In genomic region chr17:74212262-74212912, GRCh38 we compare ENCODE assay signal across 8 cellular contexts. TPM values are rescaled to one million over a fixed set of nuclear protein-coding genes. Genes with fewer than 3 reads are reported as not detected.
DNase-seq lines count a peak whose midpoint lies in the region; ATAC-seq, FAIRE-seq and TF ChIP-seq lines count a peak whose summit lies in the region.

No MANE protein-coding gene starts in this region.

- H3K4me1 Mint-ChIP-seq in activated CD8-positive, alpha-beta T cell treated with anti-CD3 and anti-CD28 coated beads, Interleukin-2, amount 10 ng/mL, durations not matched to agents 7 days and 5 days (ENCODE audit: low read depth) = peaks cover 67% of the 10 kb centered on the region

- H3K9me3 ChIP-seq in pancreas = no peaks in the 10 kb centered on the region

- FAIRE-seq in pancreas (lab: Jason Lieb, UNC) = no peak

- intact Hi-C loops in pancreas (cut with DNase I) = loop anchor here in 1 of 3 donors (10.0 kb wide), 1 partner anchor 82 kb away; no protein-coding TSS in a partner anchor

- H3K9me3 Mint-ChIP-seq in activated CD8-positive, alpha-beta T cell treated with anti-CD3 and anti-CD28 coated beads, Interleukin-2, amount 10 ng/mL, durations not matched to agents 7 days and 5 days (ENCODE audit: insufficient read depth) = no peaks in the 10 kb centered on the region

- H3K4me3 Mint-ChIP-seq in activated CD8-positive, alpha-beta T cell treated with anti-CD3 and anti-CD28 coated beads, Interleukin-2, amount 10 ng/mL, durations not matched to agents 7 days and 5 days = peak overlapping the region; percentile 77

- H3K27ac ChIP-seq in pancreas = peak overlapping the region in 2 of 4 donors; percentile 56 to 62

- H3K36me3 Mint-ChIP-seq in activated CD8-positive, alpha-beta T cell treated with anti-CD3 and anti-CD28 coated beads, Interleukin-2, amount 10 ng/mL, durations not matched to agents 7 days and 5 days (ENCODE audit: low read depth) = peaks cover 31% of the 10 kb centered on the region

- TF ChIP-seq CTCF in fibroblast of villous mesenchyme (IDR thresholded peaks at IDR 0.05; ENCODE audit: insufficient read depth, low read depth, low read length) (no peak), pancreas (IDR thresholded peaks at IDR 0.05) (no peak)

- DNase-seq in EH (ENCODE audit: low read depth) (peak; percentile 38), fibroblast of villous mesenchyme (ENCODE audit: low read depth) (peak; percentile 19), pancreas (peak in 3 of 6 donors; percentile 41 to 79 (median 52)), activated gamma-delta T cell (lab: John Stamatoyannopoulos, UW) (no peak)
- no peak for DNase-seq in activated CD8-positive, alpha-beta T cell treated with anti-CD3 and anti-CD28 coated beads, Interleukin-2, amount 10 ng/mL, durations not matched to agents 7 days and 5 days
- DNase-seq in central memory CD4-positive, alpha-beta T cell = no peak

- 6 to 7% methylated on average over 42 to 44 of the region's 44 CpGs for WGBS in pancreas, 2 donors

- peaks cover 4 to 24% (median 5%) of the 10 kb centered on the region in 3 donors for H3K36me3 ChIP-seq in pancreas

- CTCF ChIA-PET in activated CD8-positive, alpha-beta T cell treated with anti-CD3 and anti-CD28 coated beads, Interleukin-2, amount 10 ng/mL, durations not matched to agents 7 days and 5 days (lab: Charles Lee) = interaction anchor here (0.7 to 3.2 kb wide), 9 partner anchors 8 to 148 kb away, joined by 3 to 16 read pairs (median 4); partner anchors contain the start of gene RPL38

- H3K4me3 ChIP-seq in fibroblast of villous mesenchyme (ENCODE audit: low read depth, low read length) = peak overlapping the region; percentile 77
- peak overlapping the region; percentile 3 to 55 (median 28) for H3K4me3 ChIP-seq in pancreas

- peaks cover 0 to 22% (median 13%) of the 10 kb centered on the region in 3 donors for H3K4me1 ChIP-seq in pancreas

- H3K27me3 ChIP-seq in pancreas = no peaks in the 10 kb centered on the region

- peak; percentile 17 for ATAC-seq in HG03066 (IDR thresholded peaks at IDR 0.05; ENCODE audit: low read depth, unreplicated experiment)
- ATAC-seq in activated CD8-positive, alpha-beta T cell treated with anti-CD3 and anti-CD28 coated beads, Interleukin-2, amount 10 ng/mL, durations not matched to agents 7 days and 5 days = peak; percentile 5
- peak in 3 of 4 donors; percentile 1 to 4 (median 3) for ATAC-seq in pancreas
- ATAC-seq in GM21825 (IDR thresholded peaks at IDR 0.05; ENCODE audit: unreplicated experiment) = no peak

- peak overlapping the region; percentile 58 for H3K27ac Mint-ChIP-seq in activated CD8-positive, alpha-beta T cell treated with anti-CD3 and anti-CD28 coated beads, Interleukin-2, amount 10 ng/mL, durations not matched to agents 7 days and 5 days

- H3K27me3 Mint-ChIP-seq in activated CD8-positive, alpha-beta T cell treated with anti-CD3 and anti-CD28 coated beads, Interleukin-2, amount 10 ng/mL, durations not matched to agents 7 days and 5 days (ENCODE audit: low read depth) = no peaks in the 10 kb centered on the region

- POLR2A ChIA-PET in activated CD8-positive, alpha-beta T cell treated with anti-CD3 and anti-CD28 coated beads, Interleukin-2, amount 10 ng/mL, durations not matched to agents 7 days and 5 days (lab: Charles Lee) = interaction anchor here (0.6 to 1.3 kb wide), 4 partner anchors 9 to 1463 kb away, joined by 3 to 6 read pairs (median 4); partner anchors contain the start of gene RPL38

RNA-seq across cellular contexts. Expression of gene TTYH2, which starts 1.0 kb away (rescaled TPM):
- 1 to 10 TPM; 4.7 to 6.3 TPM for total RNA-seq in activated CD8-positive, alpha-beta T cell treated with anti-CD3 and anti-CD28 coated beads, Interleukin-2, amount 10 ng/mL, durations not matched to agents 7 days and 5 days
- total RNA-seq in fibroblast of villous mesenchyme = 1.3 TPM in 2 replicates
- total RNA-seq in pancreas = 10 to 100 TPM in 1 of 6 donors, 1 to 10 TPM in 5; 5.4 to 13.8 (median 7.7) TPM
- 1 to 10 TPM; 3.0 to 3.5 TPM for polyA plus RNA-seq in pancreas

RNA-seq across cellular contexts. Expression of gene RPL38, which starts 8.9 kb away (rescaled TPM):
- total RNA-seq in activated CD8-positive, alpha-beta T cell treated with anti-CD3 and anti-CD28 coated beads, Interleukin-2, amount 10 ng/mL, durations not matched to agents 7 days and 5 days = 1,000 to 10,000 TPM in 1 of 2 experiments, 100 to 1,000 TPM in 1; 959 to 1,020 TPM
- 649 and 860 TPM in 2 replicates for total RNA-seq in fibroblast of villous mesenchyme
- 100 to 1,000 TPM; 395 to 662 (median 492) TPM for total RNA-seq in pancreas
- polyA plus RNA-seq in pancreas = 1,000 to 10,000 TPM in 1 of 2 donors, 100 to 1,000 TPM in 1; 911 to 1,054 TPM

Comparison
In these comparisons a context has a peak if more than half of its experiments do, and no peak if none do; other contexts are left out.
1. DNase-seq: peak in EH (single experiment) and fibroblast of villous mesenchyme (single experiment); none in activated CD8-positive, alpha-beta T cell treated with anti-CD3 and anti-CD28 coated beads, Interleukin-2, amount 10 ng/mL, durations not matched to agents 7 days and 5 days (single experiment), activated gamma-delta T cell (single experiment) and central memory CD4-positive, alpha-beta T cell (single experiment).